Comparison of ENCODE assay signal across 18 cellular contexts in genomic region chr7:22845221-22845844, GRCh38. TPM values are rescaled to one million over a fixed set of nuclear protein-coding genes. Genes with fewer than 3 reads are reported as not detected.
DNase-seq lines count a peak whose midpoint lies in the region; ATAC-seq and TF ChIP-seq lines count a peak whose summit lies in the region.
"Had no signal": no experiment of that assay in that cellular context is flagged by ENCODE, and none has a peak within 500 bp of the region (broad histone marks: within the 10 kb centered on the region; RNA-seq: fewer than 3 reads in every experiment).

No MANE protein-coding gene starts in this region.

- dilution Hi-C loops in IMR-90 (cut with HindIII; ENCODE audit: low sequenced_read_pairs, unreplicated experiment), result no loop called here

- no peak overlapping the region for H2AFZ ChIP-seq in IMR-90 (replicated peaks; ENCODE audit: low read length, poor library complexity)
- H2AFZ ChIP-seq: PC-9 had no signal

- H2BK120ac ChIP-seq in IMR-90 (ENCODE audit: low read depth, low read length), result no peak overlapping the region

- intact Hi-C loops in IMR-90 (cut with micrococcal nuclease), result no loop called here

- DNase-seq in EH (ENCODE audit: low read depth), result peak; percentile 48
- DNase-seq in IMR-90, result no peak
- peak; percentile 48 for DNase-seq in astrocyte of the spinal cord (ENCODE audit: low read depth, low spot score)
- DNase-seq in myocyte (ENCODE audit: low read depth), result peak; percentile 74
- no peak for DNase-seq in RWPE1 (ENCODE audit: low spot score)
- DNase-seq: KG1, NCI-H1105, NCI-H187, NCI-H748 treated with DMSO at 0.1 percent for 48 hours, Right ventricle myocardium superior, SK-N-SH had no signal

- H3K27me3 ChIP-seq in IMR-90 (ENCODE audit: control insufficient read depth, insufficient read depth, low read length), result no peaks in the 10 kb centered on the region
- H3K27me3 ChIP-seq: BLaER1 treated with 17β-estradiol and CSF1 and Interleukin-3, amounts not matched to agents 10 nM and 100 nM; MG63 had no signal

- ATAC-seq in IMR-90 (ENCODE audit: low read depth) (no peak), HG03571 (IDR thresholded peaks at IDR 0.05; ENCODE audit: unreplicated experiment) (no peak), HG03457 (IDR thresholded peaks at IDR 0.05; ENCODE audit: unreplicated experiment) (no peak)
- ATAC-seq: GM12878, GM23338 had no signal

- POLR2A ChIA-PET in IMR-90 (lab: Charles Lee; ENCODE audit: unreplicated experiment) (no interaction called here), RWPE1 (lab: Yijun Ruan, JAX; ENCODE audit: low non-redundant PET) (no interaction called here)

- no peak for TF ChIP-seq RAD21 in IMR-90 (IDR thresholded peaks at IDR 0.05; ENCODE audit: low read length)

- no TSS peak for BruUV-seq in IMR-90 (replicated peaks; lab: Mats Ljungman, UMichigan)

- WGBS in IMR-90 (ENCODE audit: extremely low coverage in 2 of 2, insufficient read length in 1 of 2), 2 experiments, result 100% methylated on average over 1 of the region's 4 CpGs; no CpG with 5 or more reads in 1 of the 2 experiments

- H2BK5ac ChIP-seq in IMR-90 (ENCODE audit: low read depth, low read length, poor library complexity, severe bottlenecking), result no peak overlapping the region

- TF ChIP-seq CTCF in IMR-90 (conservative IDR thresholded peaks at IDR 0.05; ENCODE audit: low read depth, low read length) (no peak), astrocyte of the spinal cord (IDR thresholded peaks at IDR 0.05; ENCODE audit: low read depth, low read length) (no peak), RWPE1 (conservative IDR thresholded peaks at IDR 0.05; ENCODE audit: low read depth) (no peak)

- no peak overlapping the region for H3K18ac ChIP-seq in IMR-90 (ENCODE audit: low read depth, low read length)

- H4K91ac ChIP-seq in IMR-90 (ENCODE audit: insufficient read depth, low read depth, low read length), result no peak overlapping the region

- no peak overlapping the region for H2AK9ac ChIP-seq in IMR-90 (replicated peaks; ENCODE audit: low read depth, low read length, poor library complexity)

- no peak overlapping the region for H3K9ac ChIP-seq in IMR-90 (ENCODE audit: low read depth, low read length)
- H3K9ac ChIP-seq: BLaER1 treated with 17β-estradiol and CSF1 and Interleukin-3, amounts not matched to agents 10 nM and 100 nM; SK-N-SH had no signal

- no peaks in the 10 kb centered on the region for H3K9me1 ChIP-seq in IMR-90 (ENCODE audit: insufficient read depth, low read length)

- H3K23ac ChIP-seq in IMR-90 (ENCODE audit: low read depth, low read length), result 0 out of 2 replicates have a peak overlapping the region, but pooled peaks have one; percentile 2

- no peak overlapping the region for H3K4me2 ChIP-seq in IMR-90 (ENCODE audit: low read depth, low read length)
- H3K4me2 ChIP-seq: BLaER1 treated with 17β-estradiol and CSF1 and Interleukin-3, amounts not matched to agents 10 nM and 100 nM; GM23338; PC-9; SK-N-SH had no signal

- CTCF ChIA-PET in IMR-90 (lab: Yijun Ruan, JAX) (no interaction called here), RWPE1 (lab: Yijun Ruan, JAX) (no interaction called here)

- H3K4me3 ChIP-seq in IMR-90 (ENCODE audit: insufficient read depth, low read depth, low read length) (no peak overlapping the region), astrocyte of the spinal cord (ENCODE audit: low read depth, low read length) (no peak overlapping the region)
- H3K4me3 ChIP-seq: BLaER1 treated with 17β-estradiol and CSF1 and Interleukin-3, amounts not matched to agents 10 nM and 100 nM; GM12878; GM23338; MG63; PC-9 had no signal

- no peak overlapping the region for H3K14ac ChIP-seq in IMR-90 (replicated peaks; ENCODE audit: low read depth, low read length)

- no peaks in the 10 kb centered on the region for H3K79me1 ChIP-seq in IMR-90 (ENCODE audit: low read depth in 1 of 2, low read length in 2 of 2)

- no peak overlapping the region for H3K4ac ChIP-seq in IMR-90 (ENCODE audit: low read depth, low read length)

- no peak overlapping the region for H3K56ac ChIP-seq in IMR-90 (ENCODE audit: extremely low read depth, insufficient read depth, low read length)

- H3K9me3 ChIP-seq in IMR-90 (ENCODE audit: control insufficient read depth, insufficient read depth, low read length), result peaks cover 4% of the 10 kb centered on the region; the same call in 1 of the 2 replicates
- H3K9me3 ChIP-seq: BLaER1 treated with 17β-estradiol and CSF1 and Interleukin-3, amounts not matched to agents 10 nM and 100 nM; SK-N-SH had no signal

- H2BK15ac ChIP-seq in IMR-90 (ENCODE audit: low read depth, low read length), result 0 out of 3 replicates have a peak overlapping the region, but pooled peaks have one; percentile 27

- in situ Hi-C loops in IMR-90 (cut with MboI; ENCODE audit: low sequenced_read_pairs) (no loop called here), astrocyte of the spinal cord (cut with HindIII; ENCODE audit: low sequenced_read_pairs) (no loop called here)

- H4K20me1 ChIP-seq in IMR-90 (ENCODE audit: insufficient read depth, low read length), result no peaks in the 10 kb centered on the region
- H4K20me1 ChIP-seq: BLaER1 treated with 17β-estradiol and CSF1 and Interleukin-3, amounts not matched to agents 10 nM and 100 nM had no signal

- no peak overlapping the region for H2AK5ac ChIP-seq in IMR-90 (ENCODE audit: low read depth, low read length)

- H2BK20ac ChIP-seq in IMR-90 (ENCODE audit: low read depth, low read length), result no peak overlapping the region

- no peak overlapping the region for H4K8ac ChIP-seq in IMR-90 (ENCODE audit: low read depth in 2 of 2, low read length in 2 of 2)

- H3K27ac ChIP-seq in IMR-90 (ENCODE audit: insufficient read depth, low read length) (no peak overlapping the region), RWPE1 (no peak overlapping the region)
- H3K27ac ChIP-seq: BLaER1 treated with 17β-estradiol and CSF1 and Interleukin-3, amounts not matched to agents 10 nM and 100 nM; PC-9 had no signal

- no peak overlapping the region for H4K5ac ChIP-seq in IMR-90 (ENCODE audit: low read depth, low read length)

- no peaks in the 10 kb centered on the region for H3K36me3 ChIP-seq in IMR-90 (ENCODE audit: control insufficient read depth, insufficient read depth, low read length)
- H3K36me3 ChIP-seq: BLaER1 treated with 17β-estradiol and CSF1 and Interleukin-3, amounts not matched to agents 10 nM and 100 nM; MG63 had no signal

- H3K4me1 ChIP-seq in IMR-90 (ENCODE audit: control insufficient read depth, insufficient read depth, low read length), result peaks cover 4% of the 10 kb centered on the region

- TF ChIP-seq POLR2A in IMR-90 (IDR thresholded peaks at IDR 0.05; ENCODE audit: low read depth, low read length), result no peak

TF ChIP-seq in IMR-90, 13 proteins besides CTCF, POLR2A, EP300 and RAD21:
- TF ChIP-seq CHD1 (IDR thresholded peaks at IDR 0.05; ENCODE audit: low read depth, low read length), result no peak
- no peak for TF ChIP-seq SMC3 (IDR thresholded peaks at IDR 0.05; ENCODE audit: low read depth, low read length)
- no peak for TF ChIP-seq USF2 (IDR thresholded peaks at IDR 0.05; ENCODE audit: low read depth, low read length)

RNA-seq across cellular contexts. Expression of gene TOMM7, which starts 22.7 kb away (rescaled TPM):
- 67.2 and 125 TPM in 2 replicates for total RNA-seq in IMR-90 (2012; rRNA removed)
- 318 and 727 TPM in 2 replicates for polyA plus RNA-seq in IMR-90 (2012; rRNA removed)
- 103 and 199 TPM in 2 replicates for polyA plus RNA-seq in IMR-90 (2012; cell fraction: cytosol; rRNA removed)
- 17.0 and 112 TPM in 2 replicates for polyA plus RNA-seq in IMR-90 (2012; cell fraction: nucleus; rRNA removed; ENCODE audit: low replicate concordance)
- 89.6 and 272 TPM in 2 replicates for total RNA-seq in myocyte
- polyA plus RNA-seq in myocyte (2012), result 1,878 TPM

Comparison
In these comparisons a context has a peak if more than half of its experiments do, and no peak if none do; other contexts are left out.
1. DNase-seq: peak in EH (single experiment), astrocyte of the spinal cord (single experiment) and myocyte (single experiment); none in IMR-90 (single experiment) and RWPE1 (single experiment).